22 cellular contexts compared by ENCODE assay signal in genomic region chr2:54964271-54964670, GRCh38.
A peak's percentile ranks its signal among the peaks of the same experiment; 100 is the strongest.
DNase-seq lines count a peak whose midpoint lies in the region; ATAC-seq, FAIRE-seq and TF ChIP-seq lines count a peak whose summit lies in the region.
"Had no signal": no experiment of that assay in that cellular context is flagged by ENCODE, and none has a peak within 500 bp of the region (broad histone marks: within the 10 kb centered on the region; RNA-seq: fewer than 3 reads in every experiment).

No MANE protein-coding gene starts in this region.

- H3K9me1 ChIP-seq in IMR-90 (ENCODE audit: insufficient read depth, low read length): peaks cover 27% of the 10 kb centered on the region

- H2AK9ac ChIP-seq in IMR-90 (replicated peaks; ENCODE audit: low read depth, low read length, poor library complexity): no peak overlapping the region

- no peak overlapping the region for H2BK20ac ChIP-seq in IMR-90 (ENCODE audit: low read depth, low read length)

- DNase-seq in AG20443 (ENCODE audit: low spot score) (peak; percentile 60), IMR-90 (peak; percentile 60), astrocyte (ENCODE audit: low read depth) (peak; percentile 62), mesenchymal stem cell (peak; percentile 29), DMS 273 treated with DMSO at 0.1 percent for 48 hours (lab: John Stamatoyannopoulos, UW) (no peak), ureter (ENCODE audit: low spot score) (no peak), CD1c-positive myeloid dendritic cell (ENCODE audit: extremely low spot score) (no peak), HK-2 (ENCODE audit: unreplicated experiment) (no peak)
- DNase-seq: hippocampal formation, Karpas-422, NCI-H1105, NCI-H2081 treated with DMSO at 0.1 percent for 48 hours, NCI-H510A, ovary, right lobe of liver had no signal

- H2BK120ac ChIP-seq in IMR-90 (ENCODE audit: low read depth, low read length) (no peak overlapping the region), mesenchymal stem cell (ENCODE audit: low read depth, low read length) (no peak overlapping the region)

- H3K27ac ChIP-seq in IMR-90 (ENCODE audit: insufficient read depth, low read length) (no peak overlapping the region), astrocyte (ENCODE audit: low read depth, low read length) (no peak overlapping the region), mesenchymal stem cell (ENCODE audit: low read length, poor library complexity, severe bottlenecking) (no peak overlapping the region)
- H3K27ac ChIP-seq: coronary artery, ovary, right lobe of liver had no signal

- H2AFZ ChIP-seq in IMR-90 (replicated peaks; ENCODE audit: low read length, poor library complexity) (no peak overlapping the region), astrocyte (ENCODE audit: low read depth, low read length) (no peak overlapping the region), mesenchymal stem cell (ENCODE audit: low read depth, low read length) (no peak overlapping the region)

- 83% methylated on average over 5 of the region's 8 CpGs; no CpG with 5 or more reads in 1 of the 2 experiments for WGBS in IMR-90 (ENCODE audit: extremely low coverage in 2 of 2, insufficient read length in 1 of 2), 2 experiments
- 96% methylated on average over 8 of the region's 8 CpGs for WGBS in mesenchymal stem cell

- peaks cover 26% of the 10 kb centered on the region for H3K4me1 Mint-ChIP-seq in astrocyte (ENCODE audit: low read depth, unreplicated experiment)

- no peak overlapping the region for H3K27ac Mint-ChIP-seq in astrocyte (ENCODE audit: unreplicated experiment)
- H3K27ac Mint-ChIP-seq: activated naive CD8-positive, alpha-beta T cell; activated T-helper 1 cell treated with anti-CD3 and anti-CD28 coated beads, Interleukin-12 subunit alpha, Interleukin-12 subunit beta, Interleukin-2, Interleukin-4 antibody, amounts not matched to agents 30 ng/mL and 10 ng/mL and 1 ng/mL, durations not matched to agents 14 hours and 24 hours and 36 hours had no signal

- no peak for ATAC-seq in IMR-90 (ENCODE audit: low read depth)
- ATAC-seq: right lobe of liver had no signal

- H4K8ac ChIP-seq in IMR-90 (ENCODE audit: low read depth in 2 of 2, low read length in 2 of 2) (no peak overlapping the region), mesenchymal stem cell (ENCODE audit: low read length) (peak overlapping the region; percentile 19)

- FAIRE-seq in astrocyte (lab: Jason Lieb, UNC): no peak
- FAIRE-seq: endometrium, islet of Langerhans had no signal

- no TSS peak for BruUV-seq in IMR-90 (replicated peaks; lab: Mats Ljungman, UMichigan)

- H3K79me1 ChIP-seq in IMR-90 (ENCODE audit: low read depth in 1 of 2, low read length in 2 of 2) (peaks cover 18 to 47% of the 10 kb centered on the region in 2 experiments), mesenchymal stem cell (replicated peaks; ENCODE audit: low read length, poor library complexity, severe bottlenecking) (peaks cover 23% of the 10 kb centered on the region)

- H3K9me3 ChIP-seq in IMR-90 (ENCODE audit: control insufficient read depth, insufficient read depth, low read length) (no peaks in the 10 kb centered on the region), astrocyte (ENCODE audit: insufficient read depth, low read depth, low read length) (no peaks in the 10 kb centered on the region), mesenchymal stem cell (ENCODE audit: control insufficient read depth, low read length) (no peaks in the 10 kb centered on the region)
- H3K9me3 ChIP-seq: HAP-1, ovary, right lobe of liver had no signal

- no peak overlapping the region for H4K91ac ChIP-seq in IMR-90 (ENCODE audit: insufficient read depth, low read depth, low read length)
- no peak overlapping the region for H4K91ac ChIP-seq in mesenchymal stem cell (ENCODE audit: low read length)

- H2BK15ac ChIP-seq in IMR-90 (ENCODE audit: low read depth, low read length): no peak overlapping the region
- no peak overlapping the region for H2BK15ac ChIP-seq in mesenchymal stem cell (ENCODE audit: low read depth, poor library complexity, severe bottlenecking)

- H2BK12ac ChIP-seq in mesenchymal stem cell (ENCODE audit: low read length in 2 of 2): no peak overlapping the region

- H3K4me1 ChIP-seq in IMR-90 (ENCODE audit: control insufficient read depth, insufficient read depth, low read length) (peaks cover 6% of the 10 kb centered on the region; the same call in 1 of the 2 replicates), astrocyte (ENCODE audit: insufficient read depth, low read length) (no peaks in the 10 kb centered on the region), mesenchymal stem cell (ENCODE audit: control insufficient read depth, insufficient read depth, low read depth, low read length) (peaks cover 2% of the 10 kb centered on the region)
- H3K4me1 ChIP-seq: HAP-1, right lobe of liver had no signal

- dilution Hi-C loops in IMR-90 (cut with HindIII; ENCODE audit: low sequenced_read_pairs, unreplicated experiment): no loop called here

- H3K4me3 Mint-ChIP-seq in astrocyte (ENCODE audit: unreplicated experiment): no peak overlapping the region
- H3K4me3 Mint-ChIP-seq: activated naive CD8-positive, alpha-beta T cell had no signal

- TF ChIP-seq POLR2A in IMR-90 (IDR thresholded peaks at IDR 0.05; ENCODE audit: low read depth, low read length): no peak

- CTCF ChIA-PET in IMR-90 (lab: Yijun Ruan, JAX): no interaction called here

- no peaks in the 10 kb centered on the region for H3K27me3 Mint-ChIP-seq in astrocyte (ENCODE audit: low read depth, unreplicated experiment)
- H3K27me3 Mint-ChIP-seq: activated naive CD8-positive, alpha-beta T cell had no signal

- H3K27me3 ChIP-seq in IMR-90 (ENCODE audit: control insufficient read depth, insufficient read depth, low read length) (no peaks in the 10 kb centered on the region), astrocyte (ENCODE audit: insufficient read depth, low read length) (no peaks in the 10 kb centered on the region), mesenchymal stem cell (ENCODE audit: control insufficient read depth in 1 of 2, insufficient read depth in 1 of 2, low read length in 2 of 2) (no peaks in the 10 kb centered on the region)
- H3K27me3 ChIP-seq: ovary, right lobe of liver had no signal

- no peak overlapping the region for H3K56ac ChIP-seq in IMR-90 (ENCODE audit: extremely low read depth, insufficient read depth, low read length)

- H3K79me2 ChIP-seq in astrocyte (ENCODE audit: insufficient read depth, low read length): peaks cover 11% of the 10 kb centered on the region

- H3K9ac ChIP-seq in IMR-90 (ENCODE audit: low read depth, low read length) (no peak overlapping the region), astrocyte (ENCODE audit: low read length) (no peak overlapping the region), mesenchymal stem cell (ENCODE audit: low read length) (no peak overlapping the region)

- H3K4me2 ChIP-seq in IMR-90 (ENCODE audit: low read depth, low read length) (no peak overlapping the region), astrocyte (ENCODE audit: low read length) (no peak overlapping the region), mesenchymal stem cell (ENCODE audit: low read length, poor library complexity, severe bottlenecking) (no peak overlapping the region)

- H3K9me3 Mint-ChIP-seq in astrocyte (ENCODE audit: unreplicated experiment): peaks cover 2% of the 10 kb centered on the region
- H3K9me3 Mint-ChIP-seq: activated T-helper 1 cell treated with anti-CD3 and anti-CD28 coated beads, Interleukin-12 subunit alpha, Interleukin-12 subunit beta, Interleukin-2, Interleukin-4 antibody, amounts not matched to agents 30 ng/mL and 10 ng/mL and 1 ng/mL, durations not matched to agents 14 hours and 24 hours and 36 hours had no signal

- no peak overlapping the region for H3K4me3 ChIP-seq in IMR-90 (ENCODE audit: insufficient read depth, low read depth, low read length)
- H3K4me3 ChIP-seq in astrocyte (ENCODE audit: insufficient read depth, low read depth, low read length): no peak overlapping the region
- H3K4me3 ChIP-seq in mesenchymal stem cell (ENCODE audit: insufficient read depth in 1 of 2, low read depth in 1 of 2, low read length in 2 of 2): no peak overlapping the region
- H3K4me3 ChIP-seq: coronary artery, HAP-1, lung, ovary, right lobe of liver had no signal

- POLR2A ChIA-PET in IMR-90 (lab: Charles Lee; ENCODE audit: unreplicated experiment): no interaction called here

- no peak for TF ChIP-seq RAD21 in IMR-90 (IDR thresholded peaks at IDR 0.05; ENCODE audit: low read length)

- H3K4ac ChIP-seq in IMR-90 (ENCODE audit: low read depth, low read length): no peak overlapping the region
- no peak overlapping the region for H3K4ac ChIP-seq in mesenchymal stem cell (ENCODE audit: low read depth in 1 of 2, low read length in 2 of 2)

- intact Hi-C loops in IMR-90 (cut with micrococcal nuclease): no loop called here

- no peak overlapping the region for H3K23ac ChIP-seq in IMR-90 (ENCODE audit: low read depth, low read length)
- no peak overlapping the region for H3K23ac ChIP-seq in mesenchymal stem cell (ENCODE audit: low read length in 2 of 2)

- H3K36me3 Mint-ChIP-seq in astrocyte (ENCODE audit: low read depth, unreplicated experiment): peaks cover 34% of the 10 kb centered on the region

- H4K5ac ChIP-seq in IMR-90 (ENCODE audit: low read depth, low read length): no peak overlapping the region

- H2AK5ac ChIP-seq in IMR-90 (ENCODE audit: low read depth, low read length) (no peak overlapping the region), mesenchymal stem cell (ENCODE audit: low read length, severe bottlenecking) (no peak overlapping the region)

- H3K36me3 ChIP-seq in IMR-90 (ENCODE audit: control insufficient read depth, insufficient read depth, low read length) (peaks cover 14% of the 10 kb centered on the region), astrocyte (ENCODE audit: insufficient read depth, low read length) (peaks cover 6% of the 10 kb centered on the region), mesenchymal stem cell (ENCODE audit: control insufficient read depth in 1 of 2, insufficient read depth in 2 of 2, low read depth in 1 of 2, low read length in 2 of 2) (peaks cover 31 to 33% of the 10 kb centered on the region in 2 experiments)
- H3K36me3 ChIP-seq: HAP-1, ovary, right lobe of liver had no signal

- no peak for TF ChIP-seq CTCF in IMR-90 (conservative IDR thresholded peaks at IDR 0.05; ENCODE audit: low read depth, low read length)
- no peak for TF ChIP-seq CTCF in astrocyte (IDR thresholded peaks at IDR 0.05; ENCODE audit: insufficient read depth, low read depth, low read length)

- H2BK5ac ChIP-seq in IMR-90 (ENCODE audit: low read depth, low read length, poor library complexity, severe bottlenecking) (no peak overlapping the region), mesenchymal stem cell (ENCODE audit: low read depth, low read length, poor library complexity, severe bottlenecking) (no peak overlapping the region)

- H4K20me1 ChIP-seq in IMR-90 (ENCODE audit: insufficient read depth, low read length) (peaks cover 34% of the 10 kb centered on the region), astrocyte (ENCODE audit: insufficient read depth, low read length) (peaks cover 35% of the 10 kb centered on the region)

- in situ Hi-C loops in IMR-90 (cut with MboI; ENCODE audit: low sequenced_read_pairs): no loop called here

- H3K18ac ChIP-seq in IMR-90 (ENCODE audit: low read depth, low read length): no peak overlapping the region
- no peak overlapping the region for H3K18ac ChIP-seq in mesenchymal stem cell (ENCODE audit: low read depth in 1 of 2, low read length in 2 of 2)

- H3K14ac ChIP-seq in IMR-90 (replicated peaks; ENCODE audit: low read depth, low read length) (0 out of 2 replicates have a peak overlapping the region, but pooled peaks have one; percentile 32), mesenchymal stem cell (ENCODE audit: low read length in 2 of 2) (no peak overlapping the region)

Comparison
In these comparisons a context has a peak if more than half of its experiments do, and no peak if none do; other contexts are left out.
1. DNase-seq: peak in AG20443 (single experiment), IMR-90 (single experiment), astrocyte (single experiment) and mesenchymal stem cell (single experiment); none in DMS 273 treated with DMSO at 0.1 percent for 48 hours (single experiment), ureter (single experiment), CD1c-positive myeloid dendritic cell (single experiment) and HK-2 (single experiment).